Comparison of ENCODE assay signal across 1 cellular context in the genomic region with DNA sequence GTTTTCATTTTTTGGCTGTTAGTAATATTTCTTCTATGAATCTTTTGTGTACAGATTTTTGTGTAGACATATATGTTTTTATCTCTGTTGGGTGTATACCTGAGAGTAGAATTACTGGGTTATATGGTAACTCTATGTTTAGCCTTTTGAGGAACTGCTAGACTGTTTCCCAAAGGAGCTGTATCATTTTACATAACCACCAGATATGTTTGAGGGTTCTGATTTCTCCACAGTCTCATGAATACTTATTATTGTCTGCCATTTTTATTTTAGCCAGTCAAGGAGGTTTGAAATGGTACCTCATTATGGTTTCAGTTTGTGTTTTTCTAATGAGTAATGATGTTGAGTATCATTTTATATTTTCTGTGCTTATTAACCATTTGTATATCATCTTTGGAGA.
TF ChIP-seq lines count a peak whose summit lies in the region.

No MANE protein-coding gene starts in this region.

TF ChIP-seq in HCT116, 20 proteins besides CTCF, POLR2A, EP300 and RAD21 (continued from another document):
- TF ChIP-seq, protein P1, sequence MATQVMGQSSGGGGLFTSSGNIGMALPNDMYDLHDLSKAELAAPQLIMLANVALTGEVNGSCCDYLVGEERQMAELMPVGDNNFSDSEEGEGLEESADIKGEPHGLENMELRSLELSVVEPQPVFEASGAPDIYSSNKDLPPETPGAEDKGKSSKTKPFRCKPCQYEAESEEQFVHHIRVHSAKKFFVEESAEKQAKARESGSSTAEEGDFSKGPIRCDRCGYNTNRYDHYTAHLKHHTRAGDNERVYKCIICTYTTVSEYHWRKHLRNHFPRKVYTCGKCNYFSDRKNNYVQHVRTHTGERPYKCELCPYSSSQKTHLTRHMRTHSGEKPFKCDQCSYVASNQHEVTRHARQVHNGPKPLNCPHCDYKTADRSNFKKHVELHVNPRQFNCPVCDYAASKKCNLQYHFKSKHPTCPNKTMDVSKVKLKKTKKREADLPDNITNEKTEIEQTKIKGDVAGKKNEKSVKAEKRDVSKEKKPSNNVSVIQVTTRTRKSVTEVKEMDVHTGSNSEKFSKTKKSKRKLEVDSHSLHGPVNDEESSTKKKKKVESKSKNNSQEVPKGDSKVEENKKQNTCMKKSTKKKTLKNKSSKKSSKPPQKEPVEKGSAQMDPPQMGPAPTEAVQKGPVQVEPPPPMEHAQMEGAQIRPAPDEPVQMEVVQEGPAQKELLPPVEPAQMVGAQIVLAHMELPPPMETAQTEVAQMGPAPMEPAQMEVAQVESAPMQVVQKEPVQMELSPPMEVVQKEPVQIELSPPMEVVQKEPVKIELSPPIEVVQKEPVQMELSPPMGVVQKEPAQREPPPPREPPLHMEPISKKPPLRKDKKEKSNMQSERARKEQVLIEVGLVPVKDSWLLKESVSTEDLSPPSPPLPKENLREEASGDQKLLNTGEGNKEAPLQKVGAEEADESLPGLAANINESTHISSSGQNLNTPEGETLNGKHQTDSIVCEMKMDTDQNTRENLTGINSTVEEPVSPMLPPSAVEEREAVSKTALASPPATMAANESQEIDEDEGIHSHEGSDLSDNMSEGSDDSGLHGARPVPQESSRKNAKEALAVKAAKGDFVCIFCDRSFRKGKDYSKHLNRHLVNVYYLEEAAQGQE (IDR thresholded peaks at IDR 0.05; ENCODE audit: low read depth) = no peak
- TF ChIP-seq TCF7L2 (IDR thresholded peaks at IDR 0.05; ENCODE audit: borderline replicate concordance, extremely low read depth, insufficient read depth, insufficient read length) (no peak), SRF (IDR thresholded peaks at IDR 0.05; ENCODE audit: low read depth) (no peak)
